8 cellular contexts compared by ENCODE assay signal in the genomic region with DNA sequence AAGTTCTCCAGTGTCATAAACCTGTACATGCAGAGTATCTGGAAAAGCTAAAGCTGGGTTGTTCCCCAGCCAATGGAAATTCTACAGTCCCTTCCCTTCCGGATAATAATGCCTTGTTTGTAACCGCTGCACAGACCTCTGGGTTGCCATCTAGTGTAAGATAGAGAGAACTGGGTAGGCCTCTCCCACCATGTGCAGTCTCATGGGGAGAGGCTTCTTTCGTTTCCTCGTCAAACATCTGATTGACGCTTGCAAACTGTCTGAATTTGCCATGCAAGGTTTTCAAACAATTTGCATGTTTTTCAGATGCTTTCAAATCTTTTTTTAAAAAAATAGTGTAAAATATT. TPM values are rescaled to one million over a fixed set of nuclear protein-coding genes. Genes with fewer than 3 reads are reported as not detected.
DNase-seq lines count a peak whose midpoint lies in the region; ATAC-seq, FAIRE-seq and TF ChIP-seq lines count a peak whose summit lies in the region.
"Not testable (repeated sequence)": the region's sequence is repeated elsewhere in the genome, so short reads cannot be mapped to it uniquely, and the experiment has no call there.

No MANE protein-coding gene starts in this region.

- not testable (repeated sequence) for H3K36me3 ChIP-seq in Panc1 (ENCODE audit: control insufficient read depth, insufficient read depth, low read length); body of pancreas (replicated peaks in 1 of 2; ENCODE audit: insufficient read depth in 1 of 2, low read depth in 2 of 2); lung (ENCODE audit: control insufficient read depth in 2 of 2, insufficient read depth in 2 of 2, low read length in 2 of 2)

- DNase-seq in A549 (ENCODE audit: low read depth in 1 of 2, low spot score in 1 of 2); Panc1 (ENCODE audit: low read depth, low spot score); body of pancreas; lung (ENCODE audit: low spot score): not testable (repeated sequence)

- TF ChIP-seq RAD21 in A549 (conservative IDR thresholded peaks at IDR 0.05 in 1 of 2, IDR thresholded peaks at IDR 0.05 in 1 of 2), result not testable (repeated sequence)

- no CpG with 5 or more reads among the region's 5 CpGs for WGBS in A549 (ENCODE audit: missing lambda C conversion rate)
- WGBS in body of pancreas, 2 donors, result no CpG with 5 or more reads among the region's 5 CpGs
- WGBS in lung, 2 donors, result no CpG with 5 or more reads among the region's 5 CpGs

- intact Hi-C loops in Panc1 (cut with micrococcal nuclease; ENCODE audit: unreplicated experiment); body of pancreas (cut with DNase I): not testable (repeated sequence)

- FAIRE-seq in A549 (lab: Jason Lieb, UNC), result not testable (repeated sequence)

- H3K27me3 ChIP-seq in Panc1 (ENCODE audit: control insufficient read depth, insufficient read depth, low read length); body of pancreas; lung (ENCODE audit: control insufficient read depth, insufficient read depth): not testable (repeated sequence)

- ATAC-seq in A549, result peak; percentile 93 to 99
- peak; percentile 93 for ATAC-seq in GM18867 (IDR thresholded peaks at IDR 0.05; ENCODE audit: unreplicated experiment)
- ATAC-seq in GM21367 (IDR thresholded peaks at IDR 0.05; ENCODE audit: unreplicated experiment), result peak; percentile 87
- peak; percentile 91 for ATAC-seq in HG02642 (IDR thresholded peaks at IDR 0.05; ENCODE audit: poor library complexity, unreplicated experiment)
- peak; percentile 77 for ATAC-seq in HG03135 (IDR thresholded peaks at IDR 0.05; ENCODE audit: unreplicated experiment)
- ATAC-seq in Panc1, result peak; percentile 99
- peak; percentile 90 for ATAC-seq in body of pancreas
- peak; percentile 89 for ATAC-seq in lung (ENCODE audit: insufficient read depth, low FRiP score)

- POLR2A ChIA-PET in A549 (lab: Yijun Ruan, JAX); Panc1 (lab: Charles Lee): not testable (repeated sequence)

- CTCF ChIA-PET in A549 (lab: Yijun Ruan, JAX); Panc1 (lab: Charles Lee): not testable (repeated sequence)

- H3K27ac ChIP-seq in A549; Panc1 (ENCODE audit: low read length); body of pancreas; lung (ENCODE audit: low read depth in 1 of 2, low read length in 1 of 2): not testable (repeated sequence)

- H3K4me3 ChIP-seq in A549; Panc1 (ENCODE audit: low read depth in 2 of 2, low read length in 2 of 2); body of pancreas; lung: not testable (repeated sequence)

- not testable (repeated sequence) for H3K9me3 ChIP-seq in A549; Panc1 (ENCODE audit: control insufficient read depth, insufficient read depth, low read depth, low read length); body of pancreas; lung (ENCODE audit: control insufficient read depth in 2 of 2, insufficient read depth in 1 of 2, low read length in 1 of 2)

- in situ Hi-C loops in Panc1 (cut with HindIII; ENCODE audit: low pct_unique_long_range_greater_than_20kb, low sequenced_read_pairs), result not testable (repeated sequence)

- not testable (repeated sequence) for TF ChIP-seq EP300 in A549 (IDR thresholded peaks at IDR 0.05)

- BruUV-seq in Panc1 (replicated peaks; lab: Mats Ljungman, UMichigan), result not testable (repeated sequence)

- H3K4me2 ChIP-seq in A549, result not testable (repeated sequence)

- TF ChIP-seq POLR2A in A549 (IDR thresholded peaks at IDR 0.05; ENCODE audit: low read length); body of pancreas (IDR thresholded peaks at IDR 0.05): not testable (repeated sequence)

- TF ChIP-seq CTCF in A549 (IDR thresholded peaks at IDR 0.05); Panc1 (IDR thresholded peaks at IDR 0.05); body of pancreas (IDR thresholded peaks at IDR 0.05); lung (IDR thresholded peaks at IDR 0.05; ENCODE audit: control extremely low read depth, extremely low read depth): not testable (repeated sequence)

- H3K4me1 ChIP-seq in A549; Panc1 (ENCODE audit: control insufficient read depth, insufficient read depth, low read length); body of pancreas; lung (ENCODE audit: control insufficient read depth in 2 of 2, insufficient read depth in 2 of 2, low read length in 2 of 2): not testable (repeated sequence)

RNA-seq across cellular contexts. Expression of gene NUDT4B, which starts 0.7 kb away (rescaled TPM):
- polyA plus RNA-seq in A549 (2011; rRNA removed) (10.2 and 11.6 TPM in 2 replicates), A549 (2017; fragmentation: RNase III; extraction: RNeasy Plus Mini Kit Qiagen cat#74134 plus additional on column Dnase treatment) (1.5 to 2.3 TPM (median 1.7 TPM) in 3 replicates), lung (1 to 10 TPM in 1 of 2 donors, under 1 TPM in 1; 0.26 to 5.7 TPM)
- polyA plus RNA-seq in A549 (2012; cell fraction: cytosol; rRNA removed), result 7.8 and 8.0 TPM in 2 replicates
- 1.1 and 1.8 TPM in 2 replicates for polyA plus RNA-seq in A549 (2012; cell fraction: nucleus; rRNA removed)
- 4.0 and 4.3 TPM in 2 replicates for polyA minus RNA-seq in A549 (2011; rRNA and poly(A)+ RNA removed)
- total RNA-seq in Panc1 (2021; ENCODE audit: unreplicated experiment) (0.59 TPM), body of pancreas (10 to 100 TPM; 10.9 to 42.5 TPM), lung (10 to 100 TPM in 1 of 2 donors, 1 to 10 TPM in 1; 1.3 to 11.7 TPM)
- polyA plus RNA-seq in Panc1 (2012; ENCODE audit: insufficient read length), result not detected
